In genomic region chrX:10288400-10288799, GRCh38 we compare ENCODE assay signal across 17 cellular contexts.
"Had no signal": no experiment of that assay in that cellular context is flagged by ENCODE, and none has a peak within 500 bp of the region (broad histone marks: within the 10 kb centered on the region; RNA-seq: fewer than 3 reads in every experiment).

No MANE protein-coding gene starts in this region.

- H3K9me3 Mint-ChIP-seq: activated B cell treated with CpG ODN at 0.5 μM for 24 hours; activated naive CD8-positive, alpha-beta T cell treated with anti-CD3 and anti-CD28 coated beads for 36 hours; stimulated activated naive B cell treated with anti-CD40 and anti-IgM and Interleukin-4, amounts not matched to agents 10 μg/mL and 1 μg/mL and 100 μg/mL, for 72 hours had no signal

- H3K36me3 Mint-ChIP-seq: activated naive CD8-positive, alpha-beta T cell treated with anti-CD3 and anti-CD28 coated beads for 36 hours had no signal

- H3K27me3 Mint-ChIP-seq: activated naive CD8-positive, alpha-beta T cell treated with anti-CD3 and anti-CD28 coated beads for 36 hours had no signal

- DNase-seq: activated B cell treated with CpG ODN at 0.5 μM for 24 hours; activated CD4-positive, alpha-beta T cell treated with anti-CD3 and anti-CD28 coated beads for 48 hours; activated CD8-positive, alpha-beta memory T cell treated with anti-CD3 and anti-CD28 coated beads, Interleukin-2, amount 50 U/mL, for 48 hours; activated gamma-delta T cell; activated naive CD8-positive, alpha-beta T cell treated with anti-CD3 and anti-CD28 coated beads for 36 hours; activated T-cell treated with anti-CD3 and anti-CD28 coated beads, Interleukin-2, amount 50 U/mL, for 72 hours; aorta; caudate nucleus; colonic mucosa; head of caudate nucleus; mesenchymal stem cell; occipital lobe; stimulated activated CD4-positive, alpha-beta T cell treated with anti-CD3 and anti-CD28 coated beads, Interleukin-2, amount 100 ng/mL, for 48 hours; stimulated activated naive B cell treated with anti-CD40 and anti-IgM and Interleukin-4, amounts not matched to agents 10 μg/mL and 1 μg/mL and 100 μg/mL, for 72 hours; T-helper 2 cell; transverse colon had no signal

- H3K36me3 ChIP-seq: colonic mucosa, transverse colon had no signal

- H3K27me3 ChIP-seq: colonic mucosa, transverse colon had no signal

- H3K9me3 ChIP-seq: colonic mucosa, transverse colon had no signal

- H3K27ac ChIP-seq: colonic mucosa, transverse colon had no signal

- H3K4me3 ChIP-seq: colonic mucosa, transverse colon had no signal

- H3K4me3 Mint-ChIP-seq: activated B cell treated with CpG ODN at 0.5 μM for 24 hours; activated naive CD8-positive, alpha-beta T cell treated with anti-CD3 and anti-CD28 coated beads for 36 hours; activated T-cell treated with anti-CD3 and anti-CD28 coated beads, Interleukin-2, amount 50 U/mL, for 72 hours; nephron; stimulated activated naive B cell treated with anti-CD40 and anti-IgM and Interleukin-4, amounts not matched to agents 10 μg/mL and 1 μg/mL and 100 μg/mL, for 72 hours had no signal

- H3K4me1 Mint-ChIP-seq: activated B cell treated with CpG ODN at 0.5 μM for 24 hours; activated naive CD8-positive, alpha-beta T cell treated with anti-CD3 and anti-CD28 coated beads for 36 hours; stimulated activated naive B cell treated with anti-CD40 and anti-IgM and Interleukin-4, amounts not matched to agents 10 μg/mL and 1 μg/mL and 100 μg/mL, for 72 hours had no signal

- H3K4me1 ChIP-seq: colonic mucosa, transverse colon had no signal

- H3K27ac Mint-ChIP-seq: activated B cell treated with CpG ODN at 0.5 μM for 24 hours; activated naive CD8-positive, alpha-beta T cell treated with anti-CD3 and anti-CD28 coated beads for 36 hours; activated T-cell treated with anti-CD3 and anti-CD28 coated beads, Interleukin-2, amount 50 U/mL, for 72 hours; stimulated activated naive B cell treated with anti-CD40 and anti-IgM and Interleukin-4, amounts not matched to agents 10 μg/mL and 1 μg/mL and 100 μg/mL, for 72 hours had no signal
